Comparison of ENCODE assay signal across 8 cellular contexts in the genomic region with DNA sequence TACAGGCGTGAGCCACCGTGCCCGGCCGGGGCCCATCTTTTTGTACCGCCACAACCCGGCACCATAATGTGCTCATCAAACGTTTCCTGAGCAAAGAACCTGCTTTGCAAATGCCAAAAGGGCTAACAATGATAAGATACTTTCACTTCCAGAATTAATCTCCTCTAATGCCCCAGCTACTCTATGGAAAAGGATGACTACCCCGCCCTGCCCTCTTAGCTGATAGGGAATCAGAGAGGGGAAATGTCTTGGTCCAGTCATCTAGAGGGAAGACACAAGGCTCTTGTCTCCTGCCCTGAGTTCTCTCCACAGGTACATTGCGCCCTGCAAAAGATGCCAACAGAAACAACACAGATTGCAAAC. TPM values are rescaled to one million over a fixed set of nuclear protein-coding genes. Genes with fewer than 3 reads are reported as not detected.
DNase-seq lines count a peak whose midpoint lies in the region; ATAC-seq, FAIRE-seq and TF ChIP-seq lines count a peak whose summit lies in the region.

No MANE protein-coding gene starts in this region.

- CTCF ChIA-PET in endothelial cell of umbilical vein (lab: Charles Lee), result interaction anchor here (0.9 kb wide), 1 partner anchor 99 kb away, joined by 3 read pairs; no protein-coding TSS in a partner anchor

- no peak for ATAC-seq in GM21360 (IDR thresholded peaks at IDR 0.05; ENCODE audit: unreplicated experiment)
- ATAC-seq in GM21447 (IDR thresholded peaks at IDR 0.05; ENCODE audit: unreplicated experiment), result no peak
- ATAC-seq in esophagus mucosa, result no peak
- no peak for ATAC-seq in HG02885 (IDR thresholded peaks at IDR 0.05; ENCODE audit: poor library complexity, unreplicated experiment)

- peak overlapping the region; percentile 77 for H3K4me3 Mint-ChIP-seq in progenitor cell of endocrine pancreas (ENCODE audit: low read depth)

- H3K27me3 Mint-ChIP-seq in progenitor cell of endocrine pancreas, result no peaks in the 10 kb centered on the region

- H3K27me3 ChIP-seq in GM06990 (replicated peaks; ENCODE audit: control insufficient read depth, insufficient read depth, low read length) (no peaks in the 10 kb centered on the region), endothelial cell of umbilical vein (ENCODE audit: control insufficient read depth in 2 of 2, insufficient read depth in 2 of 2, low read length in 2 of 2) (no peaks in the 10 kb centered on the region)

- no peak for DNase-seq in GM06990 (ENCODE audit: extremely low read depth, insufficient read length)
- peak; percentile 27 for DNase-seq in NAMALWA (ENCODE audit: low spot score)
- DNase-seq in endothelial cell of umbilical vein (ENCODE audit: low read depth, low spot score), result no peak
- DNase-seq in progenitor cell of endocrine pancreas (ENCODE audit: low spot score, unreplicated experiment), result no peak

- no peak for TF ChIP-seq POLR2A in endothelial cell of umbilical vein (IDR thresholded peaks at IDR 0.05; ENCODE audit: low read depth, low read length)

- no peaks in the 10 kb centered on the region for H3K79me2 ChIP-seq in endothelial cell of umbilical vein (ENCODE audit: control insufficient read depth, insufficient read depth, low read length)

- BruUV-seq in endothelial cell of umbilical vein (replicated peaks; lab: Mats Ljungman, UMichigan), result TSS peak; percentile 56

- intact Hi-C loops in endothelial cell of umbilical vein (cut with micrococcal nuclease), result loop anchor here (2.0 to 5.0 kb wide), 2 partner anchors 74 to 221 kb away; a partner anchor contains a TSS

- dilution Hi-C loops in endothelial cell of umbilical vein (cut with MboI; ENCODE audit: extremely low pct_ligation_motif_present, low sequenced_read_pairs), result no loop called here

- H3K9ac ChIP-seq in endothelial cell of umbilical vein (replicated peaks; ENCODE audit: extremely low read depth, insufficient read depth, low read length), result peak overlapping the region; percentile 35

- H2AFZ ChIP-seq in endothelial cell of umbilical vein (ENCODE audit: low read depth, low read length), result peak overlapping the region; percentile 98

- H3K9me1 ChIP-seq in endothelial cell of umbilical vein (replicated peaks; ENCODE audit: control insufficient read depth, extremely low read depth, insufficient read depth, low read length), result no peaks in the 10 kb centered on the region

- peaks cover 4% of the 10 kb centered on the region for H3K36me3 Mint-ChIP-seq in progenitor cell of endocrine pancreas (ENCODE audit: insufficient read depth)

- peaks cover 4% of the 10 kb centered on the region for H3K4me1 ChIP-seq in endothelial cell of umbilical vein (ENCODE audit: control insufficient read depth, extremely low read depth, insufficient read depth, low read length)

- POLR2A ChIA-PET in endothelial cell of umbilical vein (lab: Charles Lee), result no interaction called here

- H4K20me1 ChIP-seq in endothelial cell of umbilical vein (replicated peaks; ENCODE audit: control insufficient read depth, extremely low read depth, insufficient read depth, low read length), result no peaks in the 10 kb centered on the region

- H3K9me3 Mint-ChIP-seq in progenitor cell of endocrine pancreas (ENCODE audit: low read depth), result no peaks in the 10 kb centered on the region

- peak overlapping the region; percentile 86 for H3K4me2 ChIP-seq in endothelial cell of umbilical vein (ENCODE audit: insufficient read depth, low read length)

- H3K4me3 ChIP-seq in GM06990 (replicated peaks; ENCODE audit: low read depth, low read length) (peak overlapping the region; percentile 87), endothelial cell of umbilical vein (replicated peaks in 1 of 3; ENCODE audit: insufficient read depth in 1 of 3, low read depth in 1 of 3, low read length in 3 of 3) (peak overlapping the region; percentile 38 to 91 (median 74))

- no peaks in the 10 kb centered on the region for H3K9me3 ChIP-seq in endothelial cell of umbilical vein (replicated peaks; ENCODE audit: control insufficient read depth, insufficient read depth, low read length)

- TF ChIP-seq CTCF in GM06990 (IDR thresholded peaks at IDR 0.05; ENCODE audit: insufficient read depth, low read length, poor library complexity, severe bottlenecking), result no peak
- TF ChIP-seq CTCF in endothelial cell of umbilical vein (IDR thresholded peaks at IDR 0.05; ENCODE audit: extremely low read depth in 1 of 2, insufficient read depth in 1 of 2, low read depth in 1 of 2, low read length in 2 of 2), result no peak
- no peak for TF ChIP-seq CTCF in progenitor cell of endocrine pancreas (IDR thresholded peaks at IDR 0.05; ENCODE audit: unreplicated experiment)

- peak overlapping the region; percentile 27 for H3K27ac Mint-ChIP-seq in progenitor cell of endocrine pancreas

- no peak overlapping the region for H3K27ac ChIP-seq in endothelial cell of umbilical vein (ENCODE audit: insufficient read depth, low read depth, low read length)

- H3K36me3 ChIP-seq in GM06990 (ENCODE audit: control insufficient read depth, insufficient read depth, low read length) (no peaks in the 10 kb centered on the region), endothelial cell of umbilical vein (ENCODE audit: control insufficient read depth in 2 of 2, extremely low read depth in 1 of 2, insufficient read depth in 2 of 2, low read length in 2 of 2) (no peaks in the 10 kb centered on the region)

- no peak for FAIRE-seq in endothelial cell of umbilical vein (lab: Jason Lieb, UNC)

- H3K4me1 Mint-ChIP-seq in progenitor cell of endocrine pancreas (ENCODE audit: low read depth), result no peaks in the 10 kb centered on the region

TF ChIP-seq in endothelial cell of umbilical vein, 7 proteins besides CTCF, POLR2A, EP300 and RAD21:
- TF ChIP-seq, protein P1, sequence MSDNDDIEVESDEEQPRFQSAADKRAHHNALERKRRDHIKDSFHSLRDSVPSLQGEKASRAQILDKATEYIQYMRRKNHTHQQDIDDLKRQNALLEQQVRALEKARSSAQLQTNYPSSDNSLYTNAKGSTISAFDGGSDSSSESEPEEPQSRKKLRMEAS (IDR thresholded peaks at IDR 0.05; ENCODE audit: insufficient read depth, insufficient read length), result no peak
- TF ChIP-seq EZH2 (IDR thresholded peaks at IDR 0.05; ENCODE audit: borderline replicate concordance, low read depth, low read length, severe bottlenecking) (no peak), GATA2 (IDR thresholded peaks at IDR 0.05; ENCODE audit: insufficient read depth, insufficient read length, low read depth, low read length) (no peak)

RNA-seq across cellular contexts. Expression of a gene that starts 0.6 kb away (rescaled TPM):
- total RNA-seq in endothelial cell of umbilical vein, result 9.0 and 11.2 TPM in 2 replicates
- polyA plus RNA-seq in endothelial cell of umbilical vein, result 16.3 and 17.0 TPM in 2 replicates
- polyA plus RNA-seq in endothelial cell of umbilical vein (2011; cell fraction: cytosol; rRNA removed), result 16.8 and 16.9 TPM in 2 replicates
- polyA plus RNA-seq in endothelial cell of umbilical vein (2011; cell fraction: nucleus; rRNA removed), result 8.7 and 9.5 TPM in 2 replicates
- polyA plus RNA-seq in endothelial cell of umbilical vein (2012), result 10.9 and 11.2 TPM in 2 replicates
- 13.4 and 13.8 TPM in 2 replicates for polyA minus RNA-seq in endothelial cell of umbilical vein
- not detected for polyA minus RNA-seq in endothelial cell of umbilical vein (2011; cell fraction: cytosol; rRNA and poly(A)+ RNA removed)
- polyA minus RNA-seq in endothelial cell of umbilical vein (2011; cell fraction: nucleus; rRNA and poly(A)+ RNA removed), result 2.4 and 2.7 TPM in 2 replicates
- total RNA-seq in progenitor cell of endocrine pancreas, result 11.9 and 12.4 TPM in 2 replicates
- 4.7 TPM for total RNA-seq in esophagus mucosa

RNA-seq across cellular contexts. Expression of a gene that starts 22.0 kb away (rescaled TPM):
- total RNA-seq in endothelial cell of umbilical vein (0.49 TPM in 1 of 2 replicates, not detected in the other), progenitor cell of endocrine pancreas (1.7 and 1.9 TPM in 2 replicates), esophagus mucosa (22.9 TPM)
- 0.57 and 0.95 TPM in 2 replicates for polyA plus RNA-seq in endothelial cell of umbilical vein
- 0.19 and 0.55 TPM in 2 replicates for polyA plus RNA-seq in endothelial cell of umbilical vein (2011; cell fraction: cytosol; rRNA removed)
- 0.17 and 0.21 TPM in 2 replicates for polyA plus RNA-seq in endothelial cell of umbilical vein (2011; cell fraction: nucleus; rRNA removed)
- 0.23 and 0.44 TPM in 2 replicates for polyA plus RNA-seq in endothelial cell of umbilical vein (2012)
- polyA minus RNA-seq in endothelial cell of umbilical vein, result not detected in 2 replicates
- 2.5 TPM for polyA minus RNA-seq in endothelial cell of umbilical vein (2011; cell fraction: cytosol; rRNA and poly(A)+ RNA removed)
- polyA minus RNA-seq in endothelial cell of umbilical vein (2011; cell fraction: nucleus; rRNA and poly(A)+ RNA removed), result not detected in 2 replicates

RNA-seq across cellular contexts. Expression of a gene that starts 54.6 kb away (rescaled TPM):
- total RNA-seq in endothelial cell of umbilical vein (16.9 and 17.8 TPM in 2 replicates), progenitor cell of endocrine pancreas (20.4 and 24.0 TPM in 2 replicates), esophagus mucosa (14.9 TPM)
- 23.2 and 26.9 TPM in 2 replicates for polyA plus RNA-seq in endothelial cell of umbilical vein
- 20.4 and 23.3 TPM in 2 replicates for polyA plus RNA-seq in endothelial cell of umbilical vein (2011; cell fraction: cytosol; rRNA removed)
- 12.8 and 13.3 TPM in 2 replicates for polyA plus RNA-seq in endothelial cell of umbilical vein (2011; cell fraction: nucleus; rRNA removed)
- 11.5 and 11.9 TPM in 2 replicates for polyA plus RNA-seq in endothelial cell of umbilical vein (2012)
- polyA minus RNA-seq in endothelial cell of umbilical vein, result 10.4 and 17.9 TPM in 2 replicates
- 13.8 TPM for polyA minus RNA-seq in endothelial cell of umbilical vein (2011; cell fraction: cytosol; rRNA and poly(A)+ RNA removed)
- 7.7 and 9.5 TPM in 2 replicates for polyA minus RNA-seq in endothelial cell of umbilical vein (2011; cell fraction: nucleus; rRNA and poly(A)+ RNA removed)
